Comparison of ENCODE assay signal across 33 cellular contexts in the genomic region with DNA sequence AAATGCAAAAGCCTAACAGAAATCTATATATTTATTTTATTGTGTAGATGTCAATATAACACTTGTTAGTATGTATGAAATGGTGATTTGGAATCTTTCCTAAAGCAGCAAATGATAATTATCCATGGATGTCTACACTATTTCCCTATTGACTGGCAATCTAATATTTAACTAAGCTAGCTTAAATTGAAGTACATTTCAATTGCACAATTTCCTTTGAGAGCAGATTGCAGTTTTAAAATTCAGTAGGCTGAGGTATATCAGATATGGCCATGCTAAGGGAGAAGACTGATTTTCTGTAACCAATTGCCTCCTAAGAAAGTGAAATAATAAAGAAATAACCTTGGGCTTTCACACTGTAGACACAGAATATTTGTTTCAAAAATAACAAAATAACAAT.
"Had no signal": no experiment of that assay in that cellular context is flagged by ENCODE, and none has a peak within 500 bp of the region (broad histone marks: within the 10 kb centered on the region; RNA-seq: fewer than 3 reads in every experiment).

No MANE protein-coding gene starts in this region.

- H3K27ac ChIP-seq: adrenal gland, body of pancreas, brain microvascular endothelial cell, breast epithelium, VCaP had no signal

- H3K27me3 ChIP-seq: adrenal gland, body of pancreas, brain microvascular endothelial cell, breast epithelium had no signal

- DNase-seq: activated B cell treated with CpG ODN at 0.5 μM for 24 hours; activated CD4-positive, alpha-beta memory T cell treated with anti-CD3 and anti-CD28 coated beads for 36 hours; activated CD4-positive, alpha-beta T cell treated with anti-CD3 and anti-CD28 coated beads for 4 hours; activated CD4-positive, alpha-beta T cell treated with anti-CD3 and anti-CD28 coated beads, Interleukin-2, amount 10 ng/mL, durations not matched to agents 24 days and 14 days; activated CD4-positive, alpha-beta T cell treated with anti-CD3 and anti-CD28 coated beads, Interleukin-2, amount 50 U/mL, for 1 hour; activated CD4-positive, alpha-beta T cell treated with anti-CD3 and anti-CD28 coated beads, Interleukin-2, amount 50 U/mL, for 4 hours; activated CD4-positive, CD25-positive, alpha-beta regulatory T cell treated with anti-CD3 and anti-CD28 coated beads, Interleukin-2, amount 50 U/mL, for 72 hours; activated CD8-positive, alpha-beta memory T cell treated with anti-CD3 and anti-CD28 coated beads, Interleukin-2, amount 50 U/mL, for 4 hours; activated CD8-positive, alpha-beta T cell treated with anti-CD3 and anti-CD28 coated beads for 36 hours; activated effector memory CD4-positive, alpha-beta T cell treated with anti-CD3 and anti-CD28 coated beads, Interleukin-2, amount 50 U/mL, for 16 hours; activated gamma-delta T cell treated with Interleukin-2 at 50 U/mL for 16 hours; activated naive CD4-positive, alpha-beta T cell; activated naive CD4-positive, alpha-beta T cell treated with anti-CD3 and anti-CD28 coated beads for 36 hours; activated naive CD4-positive, alpha-beta T cell treated with anti-CD3 and anti-CD28 coated beads, Interleukin-2, amount 50 U/mL, for 16 hours; activated naive CD8-positive, alpha-beta T cell treated with anti-CD3 and anti-CD28 coated beads for 36 hours; activated T-cell treated with anti-CD3 and anti-CD28 coated beads for 4 hours; activated T-cell treated with anti-CD3 and anti-CD28 coated beads, Interleukin-2, amount 50 U/mL, for 1 hour; activated T-cell treated with anti-CD3 and anti-CD28 coated beads, Interleukin-2, amount 50 U/mL, for 4 hours; activated T-cell treated with anti-CD3 and anti-CD28 coated beads, Interleukin-2, amount 50 U/mL, for 72 hours; adrenal gland; amniotic stem cell; aorta; body of pancreas; brain microvascular endothelial cell; central memory CD4-positive, alpha-beta T cell; T-helper 1 cell; T-helper 2 cell; T-helper 9 cell had no signal

- H3K9me3 ChIP-seq: adrenal gland, body of pancreas, breast epithelium had no signal

- FAIRE-seq: astrocyte had no signal

- H3K4me1 ChIP-seq: adrenal gland, body of pancreas, breast epithelium had no signal

- ATAC-seq: activated CD8-positive, alpha-beta T cell treated with anti-CD3 and anti-CD28 coated beads for 36 hours; activated naive CD4-positive, alpha-beta T cell treated with anti-CD3 and anti-CD28 coated beads, Interleukin-2, amount 50 U/mL, for 72 hours; activated T-cell treated with anti-CD3 and anti-CD28 coated beads, Interleukin-2, amount 50 U/mL, for 4 hours; activated T-cell treated with anti-CD3 and anti-CD28 coated beads, Interleukin-2, amount 50 U/mL, for 72 hours; activated T-helper 17 cell treated with anti-CD3 and anti-CD28 coated beads, Interleukin-2, amount 50 U/mL, for 72 hours; body of pancreas had no signal

- H3K36me3 ChIP-seq: adrenal gland, brain microvascular endothelial cell, breast epithelium had no signal

- H3K4me3 ChIP-seq: adrenal gland, body of pancreas, breast epithelium had no signal
